In the genomic region with DNA sequence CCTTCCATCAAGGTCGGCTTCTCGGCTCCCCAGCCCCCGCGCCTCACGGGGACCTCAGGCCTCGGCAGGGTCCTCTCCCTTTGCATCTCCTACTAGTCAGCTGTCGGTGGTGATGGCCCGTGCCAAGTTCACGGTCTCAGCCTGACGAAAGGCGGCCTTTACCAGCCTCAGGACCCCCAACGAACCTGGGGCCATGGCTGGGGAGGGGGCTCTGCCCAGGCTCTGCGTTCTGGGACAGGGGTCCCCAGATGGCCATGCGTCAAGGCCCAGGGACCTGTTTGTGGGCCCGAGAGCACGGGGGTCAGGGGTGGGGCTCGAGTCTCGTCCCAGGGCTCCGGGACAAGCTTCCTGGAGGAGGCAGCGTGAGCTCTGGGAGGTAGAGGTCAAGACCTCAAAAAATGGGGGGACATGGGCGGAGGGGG, we compare ENCODE assay signal across 8 cellular contexts. TPM values are rescaled to one million over a fixed set of nuclear protein-coding genes. Genes with fewer than 3 reads are reported as not detected.
DNase-seq lines count a peak whose midpoint lies in the region; ATAC-seq, FAIRE-seq and TF ChIP-seq lines count a peak whose summit lies in the region.

No MANE protein-coding gene starts in this region.

- peak; percentile 31 for DNase-seq in activated CD4-positive, alpha-beta T cell treated with anti-CD3 and anti-CD28 coated beads for 36 hours
- DNase-seq in activated CD4-positive, alpha-beta T cell treated with anti-CD3 and anti-CD28 coated beads, Interleukin-2, amount 50 U/mL, for 48 hours = no peak
- DNase-seq in astrocyte (ENCODE audit: low read depth) = no peak
- no peak for DNase-seq in left lung
- peak in 1 of 2 donors; percentile 31 for DNase-seq in thyroid gland
- no peak for DNase-seq in NCI-H510A (lab: John Stamatoyannopoulos, UW)
- DNase-seq in dedifferentiated amniotic fluid mesenchymal stem cell (ENCODE audit: extremely low spot score) = no peak
- DNase-seq in GF-D8 (lab: John Stamatoyannopoulos, UW) = no peak

- CTCF ChIA-PET in activated CD4-positive, alpha-beta T cell treated with anti-CD3 and anti-CD28 coated beads for 36 hours (lab: Charles Lee) = interaction anchor here (0.6 to 5.7 kb wide), 39 partner anchors 8 to 353 kb away, joined by 3 to 55 read pairs (median 5); partner anchors contain the start of genes DEGS2 and EVL

- H3K9me3 Mint-ChIP-seq in activated CD4-positive, alpha-beta T cell treated with anti-CD3 and anti-CD28 coated beads for 36 hours (ENCODE audit: low read depth) = no peaks in the 10 kb centered on the region
- H3K9me3 Mint-ChIP-seq in astrocyte (ENCODE audit: unreplicated experiment) = no peaks in the 10 kb centered on the region

- peak overlapping the region; percentile 83 for H2AFZ ChIP-seq in astrocyte (ENCODE audit: low read depth, low read length)

- H3K4me1 ChIP-seq in astrocyte (ENCODE audit: insufficient read depth, low read length) (peaks cover 11% of the 10 kb centered on the region), left lung (peaks cover 6 to 20% of the 10 kb centered on the region in 2 donors), thyroid gland (peaks cover 15 to 17% of the 10 kb centered on the region in 2 donors)

- H3K36me3 Mint-ChIP-seq in activated CD4-positive, alpha-beta T cell treated with anti-CD3 and anti-CD28 coated beads for 36 hours (ENCODE audit: low read depth) = no peaks in the 10 kb centered on the region
- H3K36me3 Mint-ChIP-seq in astrocyte (ENCODE audit: low read depth, unreplicated experiment) = no peaks in the 10 kb centered on the region

- H3K79me2 ChIP-seq in astrocyte (ENCODE audit: insufficient read depth, low read length) = no peaks in the 10 kb centered on the region

- no peaks in the 10 kb centered on the region for H3K27me3 Mint-ChIP-seq in activated CD4-positive, alpha-beta T cell treated with anti-CD3 and anti-CD28 coated beads for 36 hours
- no peaks in the 10 kb centered on the region for H3K27me3 Mint-ChIP-seq in astrocyte (ENCODE audit: low read depth, unreplicated experiment)

- peak overlapping the region; percentile 78 for H3K27ac Mint-ChIP-seq in activated CD4-positive, alpha-beta T cell treated with anti-CD3 and anti-CD28 coated beads for 36 hours
- H3K27ac Mint-ChIP-seq in astrocyte (ENCODE audit: unreplicated experiment) = no peak overlapping the region

- POLR2A ChIA-PET in activated CD4-positive, alpha-beta T cell treated with anti-CD3 and anti-CD28 coated beads for 36 hours (lab: Charles Lee) = interaction anchor here (1.0 to 2.0 kb wide), 3 partner anchors 29 to 221 kb away, joined by 4 to 6 read pairs (median 6); no protein-coding TSS in a partner anchor

- no peak for TF ChIP-seq POLR2A in thyroid gland (IDR thresholded peaks at IDR 0.05)

- no peak for TF ChIP-seq CTCF in astrocyte (IDR thresholded peaks at IDR 0.05; ENCODE audit: insufficient read depth, low read depth, low read length)
- no peak for TF ChIP-seq CTCF in left lung (IDR thresholded peaks at IDR 0.05)
- no peak for TF ChIP-seq CTCF in thyroid gland (IDR thresholded peaks at IDR 0.05)

- H3K27me3 ChIP-seq in astrocyte (ENCODE audit: insufficient read depth, low read length) = no peaks in the 10 kb centered on the region
- H3K27me3 ChIP-seq in left lung = no peaks in the 10 kb centered on the region
- no peaks in the 10 kb centered on the region for H3K27me3 ChIP-seq in thyroid gland

- 72 to 76% methylated on average over 11 to 19 of the region's 21 CpGs for WGBS in thyroid gland, 2 donors

- H4K20me1 ChIP-seq in astrocyte (ENCODE audit: insufficient read depth, low read length) = no peaks in the 10 kb centered on the region

- no peak for ATAC-seq in activated CD4-positive, alpha-beta T cell treated with anti-CD3 and anti-CD28 coated beads for 36 hours
- no peak for ATAC-seq in left lung

- H3K4me3 Mint-ChIP-seq in activated CD4-positive, alpha-beta T cell treated with anti-CD3 and anti-CD28 coated beads for 36 hours = peak overlapping the region; percentile 70
- no peak overlapping the region for H3K4me3 Mint-ChIP-seq in astrocyte (ENCODE audit: unreplicated experiment)

- peaks cover 13% of the 10 kb centered on the region for H3K4me1 Mint-ChIP-seq in activated CD4-positive, alpha-beta T cell treated with anti-CD3 and anti-CD28 coated beads for 36 hours
- H3K4me1 Mint-ChIP-seq in astrocyte (ENCODE audit: low read depth, unreplicated experiment) = no peaks in the 10 kb centered on the region

- H3K9me3 ChIP-seq in astrocyte (ENCODE audit: insufficient read depth, low read depth, low read length) = no peaks in the 10 kb centered on the region
- no peaks in the 10 kb centered on the region for H3K9me3 ChIP-seq in left lung
- H3K9me3 ChIP-seq in thyroid gland = no peaks in the 10 kb centered on the region

- intact Hi-C loops in activated CD4-positive, alpha-beta T cell treated with anti-CD3 and anti-CD28 coated beads for 36 hours (cut with DNase I, micrococcal nuclease) = loop anchor here (1.0 to 2.0 kb wide), 5 partner anchors 33 to 135 kb away; partner anchors contain the start of gene DEGS2 (in 1 of the 2)
- intact Hi-C loops in left lung (cut with DNase I) (no loop called here), thyroid gland (cut with DNase I) (loop anchor here (5.0 to 10.0 kb wide), 2 partner anchors 117 to 220 kb away; no protein-coding TSS in a partner anchor)

- H3K36me3 ChIP-seq in astrocyte (ENCODE audit: insufficient read depth, low read length) (no peaks in the 10 kb centered on the region), left lung (no peaks in the 10 kb centered on the region), thyroid gland (no peaks in the 10 kb centered on the region)

- peak overlapping the region; percentile 88 for H3K4me2 ChIP-seq in astrocyte (ENCODE audit: low read length)

- H3K4me3 ChIP-seq in astrocyte (ENCODE audit: insufficient read depth, low read depth, low read length) = peak overlapping the region; percentile 29
- peak overlapping the region; percentile 16 to 45 for H3K4me3 ChIP-seq in left lung
- H3K4me3 ChIP-seq in thyroid gland (replicated peaks in 1 of 3) = peak overlapping the region in 1 of 3 donors; percentile 18

- H3K27ac ChIP-seq in astrocyte (ENCODE audit: low read depth, low read length) (peak overlapping the region; percentile 40), left lung (peak overlapping the region; percentile 85 to 90), thyroid gland (peak overlapping the region; percentile 92 to 96 (median 93))

- FAIRE-seq in astrocyte (lab: Jason Lieb, UNC) = no peak

- H3K9ac ChIP-seq in astrocyte (ENCODE audit: low read length) = peak overlapping the region; percentile 68

RNA-seq across cellular contexts. Expression of gene DEGS2, which starts 32.8 kb away (rescaled TPM):
- 1 to 10 TPM; 2.6 to 2.8 TPM for total RNA-seq in activated CD4-positive, alpha-beta T cell treated with anti-CD3 and anti-CD28 coated beads for 36 hours
- total RNA-seq in astrocyte (0.07 TPM in 1 of 2 replicates, not detected in the other), left lung (1 to 10 TPM; 2.0 to 7.6 TPM), thyroid gland (1 to 10 TPM in 3 of 4 donors, under 1 TPM in 1; 0.54 to 7.6 (median 3.6) TPM)

RNA-seq across cellular contexts. Expression of gene YY1, which starts 46.7 kb away (rescaled TPM):
- total RNA-seq in activated CD4-positive, alpha-beta T cell treated with anti-CD3 and anti-CD28 coated beads for 36 hours = 100 to 1,000 TPM in 1 of 2 experiments, 10 to 100 TPM in 1; 99.7 to 104 TPM
- total RNA-seq in astrocyte = 84.5 and 87.5 TPM in 2 replicates
- total RNA-seq in left lung = 10 to 100 TPM; 57.4 to 59.0 TPM
- 10 to 100 TPM; 50.0 to 67.4 (median 55.6) TPM for total RNA-seq in thyroid gland

Comparison
In these comparisons a context has a peak if more than half of its experiments do, and no peak if none do; other contexts are left out.
1. H3K27ac ChIP-seq: peak in every context shown above with its lines; median percentile 93 in thyroid gland; 88 in left lung; 40 in astrocyte.
2. intact Hi-C loops: an anchor here in activated CD4-positive, alpha-beta T cell treated with anti-CD3 and anti-CD28 coated beads for 36 hours (1.0 to 2.0 kb wide) and thyroid gland (5.0 to 10.0 kb wide); none called in left lung.